Comparison of ENCODE assay signal across 25 cellular contexts in the genomic region with DNA sequence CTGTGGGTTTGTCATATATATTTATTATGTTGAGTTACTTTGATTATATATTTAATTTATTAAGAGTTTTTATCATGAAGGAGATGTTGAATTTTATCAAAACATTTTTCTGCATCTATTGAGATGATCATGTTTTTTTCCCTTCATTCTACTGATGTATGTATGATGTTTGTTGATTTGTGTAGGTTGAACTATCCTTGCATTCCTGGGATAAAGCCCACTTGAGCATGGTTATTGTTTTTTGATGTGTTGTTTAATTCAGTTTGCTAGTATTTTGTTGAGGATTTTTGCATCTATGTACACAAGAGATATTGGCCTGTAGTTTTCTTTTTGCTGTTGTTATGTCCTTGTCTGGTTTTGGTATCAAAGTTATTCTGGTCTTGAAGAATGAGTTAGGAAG. TPM values are rescaled to one million over a fixed set of nuclear protein-coding genes. Genes with fewer than 3 reads are reported as not detected.
"Had no signal": no experiment of that assay in that cellular context is flagged by ENCODE, and none has a peak within 500 bp of the region (broad histone marks: within the 10 kb centered on the region; RNA-seq: fewer than 3 reads in every experiment).

No MANE protein-coding gene starts in this region.

- H2AFZ ChIP-seq: hepatocyte had no signal

- FAIRE-seq: colon, endothelial cell of umbilical vein, islet of Langerhans, keratinocyte had no signal

- H3K27me3 ChIP-seq: dorsolateral prefrontal cortex, esophagus muscularis mucosa, gastrocnemius medialis, heart left ventricle, hepatocyte, left lung had no signal

- ATAC-seq: gastrocnemius medialis; heart left ventricle; left cardiac atrium; left lung; left ventricle myocardium superior; lower lobe of right lung; naive thymus-derived CD4-positive, alpha-beta T cell had no signal

- H3K4me2 ChIP-seq: hepatocyte had no signal

- H3K4me1 ChIP-seq: esophagus muscularis mucosa, gastrocnemius medialis, heart left ventricle, left lung, lower lobe of right lung had no signal

- H3K36me3 ChIP-seq: heart left ventricle, left lung, lower lobe of right lung had no signal

- H3K4me3 ChIP-seq: coronary artery, dorsolateral prefrontal cortex, esophagus muscularis mucosa, gastrocnemius medialis, heart left ventricle, hepatocyte, left lung, lower lobe of right lung had no signal

- H3K27ac ChIP-seq: coronary artery, dorsolateral prefrontal cortex, esophagus muscularis mucosa, gastrocnemius medialis, heart left ventricle, hepatocyte, left lung, lower lobe of right lung had no signal

- DNase-seq: dermis blood vessel endothelial cell; dorsolateral prefrontal cortex; effector CD4-positive, alpha-beta T cell; effector memory CD4-positive, alpha-beta T cell; foreskin fibroblast; foreskin melanocyte; gastrocnemius medialis; heart left ventricle; hypothalamus; left cardiac atrium; left lung; left ventricle myocardium superior; lower lobe of right lung; mesenchymal stem cell; midbrain; naive thymus-derived CD4-positive, alpha-beta T cell had no signal

- H3K79me2 ChIP-seq: hepatocyte had no signal

RNA-seq across cellular contexts. Expression of a gene that starts 31.1 kb away (rescaled TPM):
- total RNA-seq: kidney epithelial cell had no signal

RNA-seq across cellular contexts. Expression of a gene that starts 42.3 kb away (rescaled TPM):
- total RNA-seq: endothelial cell of umbilical vein, lung microvascular endothelial cell had no signal
- polyA plus RNA-seq: naive thymus-derived CD4-positive, alpha-beta T cell had no signal
